8 cellular contexts compared by ENCODE assay signal in the genomic region with DNA sequence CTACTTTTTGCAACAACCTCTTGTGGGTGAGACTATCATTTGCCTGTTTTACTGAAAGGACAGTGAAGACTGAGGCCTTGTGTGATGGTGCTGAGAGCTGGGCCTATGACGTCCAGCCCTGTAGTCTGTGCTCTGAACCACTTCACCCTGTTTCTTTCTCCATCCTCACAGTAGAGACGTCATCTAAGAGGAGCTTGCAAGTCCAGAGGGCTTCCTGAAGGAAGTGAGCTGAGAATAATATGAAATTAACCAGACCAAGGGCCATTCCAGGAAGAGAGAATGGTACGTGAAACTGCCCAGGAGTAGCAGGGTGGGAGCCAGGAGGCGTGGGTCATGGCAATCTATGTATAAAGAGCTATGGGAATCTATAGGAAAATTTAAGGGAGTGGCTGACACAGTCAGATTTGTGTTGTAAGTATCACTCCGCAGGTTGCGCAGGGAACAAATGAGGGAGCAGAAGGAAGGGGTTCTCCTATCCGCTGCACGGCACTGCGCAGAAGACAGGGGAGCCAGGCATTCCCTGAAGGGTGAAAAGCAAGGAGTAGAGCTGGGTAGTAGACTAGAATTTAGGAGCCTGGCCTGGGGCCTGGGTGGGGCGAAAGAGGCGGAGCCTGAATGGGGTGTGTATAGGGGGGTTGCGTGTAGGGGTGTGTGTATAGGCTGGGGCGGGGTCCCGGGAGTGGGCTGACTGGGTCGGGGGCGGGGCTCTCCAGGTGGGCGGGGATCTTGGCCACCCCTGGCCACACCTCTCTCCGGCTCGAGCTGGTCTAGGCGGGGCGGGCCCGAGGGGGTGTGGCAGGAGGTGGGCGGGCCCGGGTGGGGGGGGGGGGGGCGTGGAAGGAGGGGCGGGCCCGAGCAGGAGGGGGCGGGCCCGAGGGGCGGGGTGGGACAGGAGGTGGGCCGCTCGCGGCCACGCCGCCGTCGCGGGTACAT. TPM values are rescaled to one million over a fixed set of nuclear protein-coding genes. Genes with fewer than 3 reads are reported as not detected.
DNase-seq lines count a peak whose midpoint lies in the region; ATAC-seq and TF ChIP-seq lines count a peak whose summit lies in the region.

Gene FGFR4 (plus strand): TSS at position 931 of the 933 bp plus-strand sequence. CDS start 2,688 bp downstream, outside the sequence.

- H3K36me3 ChIP-seq in ovary (no peaks in the 10 kb centered on the region), upper lobe of left lung (no peaks in the 10 kb centered on the region)

- H3K27me3 ChIP-seq in ovary (no peaks in the 10 kb centered on the region), upper lobe of left lung (no peaks in the 10 kb centered on the region)

- TF ChIP-seq CTCF in fibroblast of villous mesenchyme (IDR thresholded peaks at IDR 0.05; ENCODE audit: insufficient read depth, low read depth, low read length) (no peak), ovary (IDR thresholded peaks at IDR 0.05) (no peak), upper lobe of left lung (IDR thresholded peaks at IDR 0.05) (no peak)

- WGBS in ovary, 3 donors, result 21 to 51% (median 28%) methylated on average over 13 to 37 of the region's 38 CpGs
- WGBS in upper lobe of left lung, 2 donors, result 40 to 50% methylated on average over 15 of the region's 38 CpGs

- DNase-seq in activated T-cell treated with anti-CD3 and anti-CD28 coated beads for 1 hour (ENCODE audit: low read depth) (peak; percentile 58), NOMO-1 treated with dmso at 0.1 percent for 144 hours (lab: John Stamatoyannopoulos, UW; ENCODE audit: unreplicated experiment) (peak; percentile 57), fibroblast of villous mesenchyme (ENCODE audit: low read depth) (peak; percentile 74), ovary (peak in 4 of 5 donors; percentile 80 to 84 (median 82)), upper lobe of left lung (peak; percentile 79 to 92)
- no peak for DNase-seq in activated T-cell treated with anti-CD3 and anti-CD28 coated beads, Interleukin-2, amount 50 U/mL, for 1 hour
- peak; percentile 65 for DNase-seq in activated T-cell treated with anti-CD3 and anti-CD28 coated beads, Interleukin-2, amount 50 U/mL, for 72 hours

- H3K4me3 ChIP-seq in fibroblast of villous mesenchyme (ENCODE audit: low read depth, low read length), result peak within 1 kb of the TSS; percentile 60
- H3K4me3 ChIP-seq in ovary, result peak within 1 kb of the TSS; percentile 45
- H3K4me3 ChIP-seq in upper lobe of left lung, result peak within 1 kb of the TSS; percentile 54 to 63 (median 55)

- peaks cover 21% of the 10 kb centered on the region for H3K4me1 ChIP-seq in ovary (ENCODE audit: insufficient read depth)
- peaks cover 9 to 17% (median 15%) of the 10 kb centered on the region in 4 donors for H3K4me1 ChIP-seq in upper lobe of left lung

- H3K9me3 ChIP-seq in ovary (no peaks in the 10 kb centered on the region), upper lobe of left lung (no peaks in the 10 kb centered on the region)

- no peaks in the 10 kb centered on the region for H3K9me3 Mint-ChIP-seq in activated T-cell treated with anti-CD3 and anti-CD28 coated beads, Interleukin-2, amount 50 U/mL, for 72 hours

- peaks cover 6% of the 10 kb centered on the region for H3K4me1 Mint-ChIP-seq in activated T-cell treated with anti-CD3 and anti-CD28 coated beads, Interleukin-2, amount 50 U/mL, for 72 hours (ENCODE audit: low read depth)

- intact Hi-C loops in ovary (cut with DNase I), result no loop called here

- H3K27ac Mint-ChIP-seq in activated T-cell treated with anti-CD3 and anti-CD28 coated beads, Interleukin-2, amount 50 U/mL, for 72 hours, result no peak within 1 kb of the TSS

- peak within 1 kb of the TSS; percentile 57 to 79 for H3K4me3 Mint-ChIP-seq in activated T-cell treated with anti-CD3 and anti-CD28 coated beads, Interleukin-2, amount 50 U/mL, for 72 hours

- TF ChIP-seq POLR2A in ovary (IDR thresholded peaks at IDR 0.05), result no peak
- TF ChIP-seq POLR2A in upper lobe of left lung (IDR thresholded peaks at IDR 0.05), result no peak

- peak; percentile 43 for ATAC-seq in HG03095 (IDR thresholded peaks at IDR 0.05; ENCODE audit: unreplicated experiment)
- peak; percentile 69 to 71 for ATAC-seq in activated T-cell treated with anti-CD3 and anti-CD28 coated beads, Interleukin-2, amount 50 U/mL, for 72 hours (replicated peaks in 1 of 2)
- ATAC-seq in upper lobe of left lung (ENCODE audit: low FRiP score in 2 of 2), result peak; percentile 81 to 83

- no peaks in the 10 kb centered on the region for H3K36me3 Mint-ChIP-seq in activated T-cell treated with anti-CD3 and anti-CD28 coated beads, Interleukin-2, amount 50 U/mL, for 72 hours (ENCODE audit: insufficient read depth in 2 of 2)

- H3K27ac ChIP-seq in ovary (peak within 1 kb of the TSS; percentile 47 to 55), upper lobe of left lung (peak within 1 kb of the TSS; percentile 61 to 80 (median 72))

- no peak for TF ChIP-seq EP300 in ovary (IDR thresholded peaks at IDR 0.05)
- TF ChIP-seq EP300 in upper lobe of left lung (IDR thresholded peaks at IDR 0.05), result no peak

- peaks cover 42% of the 10 kb centered on the region for H3K27me3 Mint-ChIP-seq in activated T-cell treated with anti-CD3 and anti-CD28 coated beads, Interleukin-2, amount 50 U/mL, for 72 hours (ENCODE audit: low read depth)

RNA-seq across cellular contexts. Expression of gene FGFR4, which starts in this region (rescaled TPM):
- total RNA-seq in activated T-cell treated with anti-CD3 and anti-CD28 coated beads, Interleukin-2, amount 50 U/mL, for 72 hours, result 1 to 10 TPM in 1 of 2 donors, under 1 TPM in 1; 0.62 to 1.1 TPM
- total RNA-seq in fibroblast of villous mesenchyme (0.64 and 1.3 TPM in 2 replicates), ovary (10 to 100 TPM; 15.5 to 90.3 (median 39.9) TPM), upper lobe of left lung (100 to 1,000 TPM in 3 of 6 donors, 10 to 100 TPM in 3; 14.8 to 175 (median 87.1) TPM)
- polyA plus RNA-seq in ovary, result 10 to 100 TPM in 1 of 2 donors, 1 to 10 TPM in 1; 2.7 to 13.1 TPM
